In the genomic region with DNA sequence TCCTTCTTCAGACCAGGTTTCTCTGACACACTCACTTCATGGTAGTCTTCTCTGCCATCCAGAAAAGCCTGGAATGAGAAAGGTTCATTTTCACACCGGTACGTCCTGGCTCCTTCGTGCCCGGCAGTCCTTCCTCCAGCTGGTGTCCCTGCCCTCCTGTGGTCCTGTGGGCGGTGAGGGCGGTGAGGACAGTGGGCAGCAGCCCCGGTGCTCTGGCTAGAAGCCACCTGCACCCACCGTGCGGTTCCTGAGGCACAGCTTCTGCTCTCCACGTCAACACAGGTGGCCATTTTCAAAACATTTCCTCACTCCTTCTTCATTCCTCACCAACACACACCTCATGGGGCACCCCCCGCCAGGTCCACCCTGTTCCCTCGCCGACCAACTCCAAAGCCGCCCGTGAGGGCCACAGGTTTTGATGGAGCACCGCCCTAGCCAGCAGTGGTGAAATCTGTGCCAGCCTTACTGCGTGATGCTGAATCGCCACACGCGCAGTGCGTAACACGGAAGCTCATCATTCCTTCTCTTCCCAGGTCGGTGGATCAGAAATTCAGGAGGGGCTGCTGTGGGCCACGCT, we compare ENCODE assay signal across 10 cellular contexts.
"Had no signal": no experiment of that assay in that cellular context is flagged by ENCODE, and none has a peak within 500 bp of the region (broad histone marks: within the 10 kb centered on the region; RNA-seq: fewer than 3 reads in every experiment).

No MANE protein-coding gene starts in this region.

- H3K27ac ChIP-seq: GM23248, HL-60 had no signal

- H3K36me3 ChIP-seq: HAP-1 had no signal

- H3K27ac Mint-ChIP-seq: HFFc6 had no signal

- ATAC-seq: HCT116, K562 had no signal

- H3K4me1 ChIP-seq: HAP-1 had no signal

- DNase-seq: GM23248, GOT3, H7, HFFc6, IMR-90, KG1 had no signal

- H3K9me3 ChIP-seq: HAP-1 had no signal

- H3K4me3 ChIP-seq: GM23248, HAP-1, K562 had no signal

- H3K4me3 Mint-ChIP-seq: HFFc6 had no signal

- H2AFZ ChIP-seq: GM23248 had no signal

- H3K9ac ChIP-seq: GM23248 had no signal
